ENCODE assay signal across 24 cellular contexts in the genomic region with DNA sequence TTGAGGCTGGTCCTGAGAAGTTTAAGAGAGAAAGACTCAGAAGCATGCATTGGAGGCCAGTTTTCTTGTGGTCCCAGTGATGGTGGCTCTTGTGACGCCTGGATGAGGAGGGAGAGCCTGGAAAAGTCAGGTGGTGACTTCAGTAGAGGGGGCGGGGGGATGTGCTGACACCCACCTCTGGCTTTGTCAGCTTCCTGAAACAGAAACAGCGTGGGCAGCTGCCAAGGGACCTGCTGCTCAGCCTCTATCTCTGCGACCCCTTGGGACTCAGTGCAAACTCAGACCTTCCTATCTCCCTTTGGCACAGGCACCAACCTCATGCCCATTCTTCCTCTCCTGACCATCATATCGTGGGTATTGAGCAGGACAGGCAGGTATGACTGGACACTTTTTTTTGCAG. TPM values are rescaled to one million over a fixed set of nuclear protein-coding genes. Genes with fewer than 3 reads are reported as not detected.
A peak's percentile ranks its signal among the peaks of the same experiment; 100 is the strongest.
DNase-seq lines count a peak whose midpoint lies in the region; ATAC-seq and TF ChIP-seq lines count a peak whose summit lies in the region.
"Had no signal": no experiment of that assay in that cellular context is flagged by ENCODE, and none has a peak within 500 bp of the region (broad histone marks: within the 10 kb centered on the region; RNA-seq: fewer than 3 reads in every experiment).

No MANE protein-coding gene starts in this region.

- no peaks in the 10 kb centered on the region for H3K27me3 ChIP-seq in CD8-positive, alpha-beta T cell (ENCODE audit: insufficient read depth, low read length)
- H3K27me3 ChIP-seq in trophoblast cell (ENCODE audit: insufficient read depth, low read length) = no peaks in the 10 kb centered on the region
- H3K27me3 ChIP-seq: ascending aorta, stomach, transverse colon had no signal

- peak overlapping the region; percentile 10 for H3K18ac ChIP-seq in trophoblast cell (ENCODE audit: low read length)

- peaks cover 25% of the 10 kb centered on the region for H3K36me3 Mint-ChIP-seq in CD8-positive, alpha-beta T cell
- peaks cover 4% of the 10 kb centered on the region for H3K36me3 Mint-ChIP-seq in central memory CD8-positive, alpha-beta T cell (ENCODE audit: insufficient read depth)

- H3K27ac ChIP-seq in CD8-positive, alpha-beta T cell (ENCODE audit: low read depth, low read length) = no peak overlapping the region
- no peak overlapping the region for H3K27ac ChIP-seq in trophoblast cell (ENCODE audit: low read depth, low read length)
- H3K27ac ChIP-seq: ascending aorta, GM23248, psoas muscle, skin epidermis, transverse colon had no signal

- DNase-seq in CD8-positive, alpha-beta T cell = no peak
- no peak for DNase-seq in central memory CD8-positive, alpha-beta T cell (ENCODE audit: low spot score in 2 of 2)
- no peak for DNase-seq in trophoblast cell
- no peak for DNase-seq in NCI-H146 treated with DMSO at 0.1 percent for 48 hours (lab: John Stamatoyannopoulos, UW; ENCODE audit: unreplicated experiment)
- DNase-seq in HuH-7 (ENCODE audit: low spot score) = no peak
- DNase-seq: activated CD4-positive, alpha-beta T cell treated with anti-CD3 and anti-CD28 coated beads, Interleukin-2, amount 10 ng/mL, durations not matched to agents 7 days and 5 days; activated CD8-positive, alpha-beta memory T cell treated with anti-CD3 and anti-CD28 coated beads, Interleukin-2, amount 50 U/mL, for 4 hours; activated gamma-delta T cell treated with Interleukin-2 at 50 U/mL for 16 hours; cerebellar nuclear complex; GM23248; KG1; NCI-H1930; NCI-H345; PC-3; psoas muscle; SIG-M5; stimulated activated CD4-positive, alpha-beta T cell treated with anti-CD3 and anti-CD28 coated beads, Interleukin-4, amount 100 ng/mL, for 1 hour; stomach; transverse colon had no signal

- WGBS in trophoblast cell (ENCODE audit: extremely low coverage, insufficient coverage, insufficient read length) = no CpG with 5 or more reads among the region's 5 CpGs

- H3K4me1 ChIP-seq in CD8-positive, alpha-beta T cell (ENCODE audit: insufficient read depth, low read length) = peaks cover 14% of the 10 kb centered on the region
- peaks cover 17 to 18% of the 10 kb centered on the region in 2 experiments for H3K4me1 ChIP-seq in trophoblast cell (ENCODE audit: control insufficient read depth in 1 of 2, insufficient read depth in 2 of 2, low read length in 2 of 2)

- H3K14ac ChIP-seq in trophoblast cell (ENCODE audit: low read length) = no peak overlapping the region

- POLR2A ChIA-PET in CD8-positive, alpha-beta T cell (lab: Charles Lee) = no interaction called here

- no peak for ATAC-seq in CD8-positive, alpha-beta T cell
- ATAC-seq in HG02642 (IDR thresholded peaks at IDR 0.05; ENCODE audit: poor library complexity, unreplicated experiment) (peak; percentile 33), HG02798 (IDR thresholded peaks at IDR 0.05; ENCODE audit: poor library complexity, unreplicated experiment) (no peak)
- ATAC-seq in central memory CD8-positive, alpha-beta T cell (replicated peaks; ENCODE audit: extremely low read depth, poor library complexity, severe bottlenecking) = no peak
- ATAC-seq: PC-3, psoas muscle had no signal

- H3K79me2 ChIP-seq in trophoblast cell (ENCODE audit: control insufficient read depth, insufficient read depth, low read length, poor library complexity) = peaks cover 13% of the 10 kb centered on the region

- peaks cover 72% of the 10 kb centered on the region for H3K4me1 Mint-ChIP-seq in CD8-positive, alpha-beta T cell (ENCODE audit: low read depth)
- peaks cover 47% of the 10 kb centered on the region for H3K4me1 Mint-ChIP-seq in central memory CD8-positive, alpha-beta T cell

- H3K4me3 ChIP-seq in CD8-positive, alpha-beta T cell (ENCODE audit: low read depth, low read length) = no peak overlapping the region
- H3K4me3 ChIP-seq in trophoblast cell (ENCODE audit: low read depth, low read length) = no peak overlapping the region
- H3K4me3 ChIP-seq: ascending aorta, GM23248, psoas muscle, skin epidermis, stomach, transverse colon had no signal

- H2AFZ ChIP-seq in trophoblast cell (ENCODE audit: insufficient read depth, low read length, poor library complexity) = no peak overlapping the region
- H2AFZ ChIP-seq: GM23248 had no signal

- TF ChIP-seq CTCF in CD8-positive, alpha-beta T cell (IDR thresholded peaks at IDR 0.05) = no peak

- H3K27me3 Mint-ChIP-seq in CD8-positive, alpha-beta T cell (ENCODE audit: low read depth) = no peaks in the 10 kb centered on the region
- no peaks in the 10 kb centered on the region for H3K27me3 Mint-ChIP-seq in central memory CD8-positive, alpha-beta T cell
- H3K27me3 Mint-ChIP-seq: activated CD4-positive, alpha-beta T cell treated with anti-CD3 and anti-CD28 coated beads, Interleukin-2, amount 10 ng/mL, durations not matched to agents 7 days and 5 days had no signal

- no peak overlapping the region for H3K23ac ChIP-seq in trophoblast cell (ENCODE audit: low read length)

- H4K8ac ChIP-seq in trophoblast cell (ENCODE audit: low read depth, low read length) = no peak overlapping the region

- intact Hi-C loops in CD8-positive, alpha-beta T cell (cut with DNase I, micrococcal nuclease) = no loop called here

- H3K9me3 Mint-ChIP-seq in CD8-positive, alpha-beta T cell = no peaks in the 10 kb centered on the region
- no peaks in the 10 kb centered on the region for H3K9me3 Mint-ChIP-seq in central memory CD8-positive, alpha-beta T cell
- H3K9me3 Mint-ChIP-seq: activated CD4-positive, alpha-beta T cell treated with anti-CD3 and anti-CD28 coated beads, Interleukin-2, amount 10 ng/mL, durations not matched to agents 7 days and 5 days; neural crest cell had no signal

- H3K4ac ChIP-seq in trophoblast cell (ENCODE audit: low read depth, low read length) = peak overlapping the region; percentile 26

- no peak overlapping the region for H2BK5ac ChIP-seq in trophoblast cell (ENCODE audit: low read depth, low read length, poor library complexity)

- H3K4me2 ChIP-seq in trophoblast cell (ENCODE audit: low read length) = no peak overlapping the region

- H3K9ac ChIP-seq in trophoblast cell (ENCODE audit: low read length) = no peak overlapping the region
- H3K9ac ChIP-seq: GM23248 had no signal

- H2BK120ac ChIP-seq in trophoblast cell (ENCODE audit: insufficient read depth, low read length, poor library complexity) = no peak overlapping the region

- peak overlapping the region; percentile 5 for H2BK12ac ChIP-seq in trophoblast cell (ENCODE audit: low read length)

- no peak overlapping the region for H4K91ac ChIP-seq in trophoblast cell (ENCODE audit: low read depth, low read length)

- no peak overlapping the region for H4K12ac ChIP-seq in trophoblast cell (ENCODE audit: low read depth, low read length)

- no peaks in the 10 kb centered on the region for H3K36me3 ChIP-seq in CD8-positive, alpha-beta T cell (ENCODE audit: insufficient read depth, low read length)
- peaks cover 0 to 4% of the 10 kb centered on the region in 2 experiments for H3K36me3 ChIP-seq in trophoblast cell (ENCODE audit: control insufficient read depth in 1 of 2, insufficient read depth in 2 of 2, low read length in 2 of 2)
- H3K36me3 ChIP-seq: transverse colon had no signal

- peak overlapping the region; percentile 83 for H3K27ac Mint-ChIP-seq in CD8-positive, alpha-beta T cell
- peak overlapping the region; percentile 36 for H3K27ac Mint-ChIP-seq in central memory CD8-positive, alpha-beta T cell (ENCODE audit: low read depth)
- H3K27ac Mint-ChIP-seq: activated CD4-positive, alpha-beta T cell treated with anti-CD3 and anti-CD28 coated beads, Interleukin-2, amount 10 ng/mL, durations not matched to agents 7 days and 5 days had no signal

- peaks cover 10% of the 10 kb centered on the region for H3K79me1 ChIP-seq in trophoblast cell (ENCODE audit: low read length)

- H3K9me3 ChIP-seq in CD8-positive, alpha-beta T cell (ENCODE audit: low read length) = no peaks in the 10 kb centered on the region
- H3K9me3 ChIP-seq in trophoblast cell (ENCODE audit: insufficient read depth, low read depth, low read length) = no peaks in the 10 kb centered on the region
- H3K9me3 ChIP-seq: ascending aorta, psoas muscle, stomach, transverse colon had no signal

- CTCF ChIA-PET in CD8-positive, alpha-beta T cell (lab: Charles Lee) = no interaction called here

- H3K4me3 Mint-ChIP-seq in CD8-positive, alpha-beta T cell = no peak overlapping the region
- H3K4me3 Mint-ChIP-seq in central memory CD8-positive, alpha-beta T cell = no peak overlapping the region
- H3K4me3 Mint-ChIP-seq: activated CD4-positive, alpha-beta T cell treated with anti-CD3 and anti-CD28 coated beads, Interleukin-2, amount 10 ng/mL, durations not matched to agents 7 days and 5 days; neural crest cell had no signal

- peak overlapping the region; percentile 31 for H2AK5ac ChIP-seq in trophoblast cell (ENCODE audit: low read length)

RNA-seq across cellular contexts. Expression of a gene that starts 6.4 kb away (rescaled TPM):
- 10 to 100 TPM; 16.1 to 16.3 TPM for total RNA-seq in CD8-positive, alpha-beta T cell
- polyA plus RNA-seq in trophoblast cell (2013) = 16.6 and 17.3 TPM in 2 replicates

RNA-seq across cellular contexts. Expression of a gene that starts 14.2 kb away (rescaled TPM):
- total RNA-seq in CD8-positive, alpha-beta T cell = 10 to 100 TPM; 27.8 to 28.9 TPM
- 34.1 and 35.9 TPM in 2 replicates for polyA plus RNA-seq in trophoblast cell (2013)
